In genomic region chr11:103892603-103893002, GRCh38 we compare ENCODE assay signal across 15 cellular contexts.
DNase-seq lines count a peak whose midpoint lies in the region; ATAC-seq and TF ChIP-seq lines count a peak whose summit lies in the region.
"Had no signal": no experiment of that assay in that cellular context is flagged by ENCODE, and none has a peak within 500 bp of the region (broad histone marks: within the 10 kb centered on the region; RNA-seq: fewer than 3 reads in every experiment).

No MANE protein-coding gene starts in this region.

- H3K27me3 Mint-ChIP-seq in endodermal cell (ENCODE audit: insufficient read depth): peaks cover 65% of the 10 kb centered on the region
- H3K27me3 Mint-ChIP-seq in activated naive CD8-positive, alpha-beta T cell treated with anti-CD3 and anti-CD28 coated beads for 36 hours: no peaks in the 10 kb centered on the region

- H3K4me3 ChIP-seq in PC-3 (ENCODE audit: low read length) (no peak overlapping the region), endodermal cell (ENCODE audit: low read length) (no peak overlapping the region)

- H3K27ac ChIP-seq in PC-3 (ENCODE audit: low read length) (no peak overlapping the region), endodermal cell (ENCODE audit: low read depth, low read length) (no peak overlapping the region)
- H3K27ac ChIP-seq: VCaP had no signal

- DNase-seq in GM03348 (ENCODE audit: low spot score): peak; percentile 66
- peak; percentile 56 for DNase-seq in PC-3
- peak; percentile 56 for DNase-seq in endodermal cell
- peak; percentile 41 for DNase-seq in non-pigmented ciliary epithelial cell (ENCODE audit: low read depth)
- DNase-seq in NCI-H524 treated with DMSO at 0.1 percent for 48 hours (lab: John Stamatoyannopoulos, UW): no peak
- DNase-seq in activated naive CD8-positive, alpha-beta T cell treated with anti-CD3 and anti-CD28 coated beads for 36 hours: no peak
- DNase-seq: Caco-2, GOT3, left cardiac atrium, NCI-H1092, NCI-H446, nephron progenitor cell had no signal

- H3K9me3 Mint-ChIP-seq in endodermal cell: peaks cover 10% of the 10 kb centered on the region
- peaks cover 8% of the 10 kb centered on the region for H3K9me3 Mint-ChIP-seq in activated naive CD8-positive, alpha-beta T cell treated with anti-CD3 and anti-CD28 coated beads for 36 hours

- H3F3A ChIP-seq in PC-3 (ENCODE audit: low read length, unreplicated experiment): no peaks in the 10 kb centered on the region

- POLR2A ChIA-PET in PC-3 (lab: Charles Lee; ENCODE audit: unreplicated experiment): no interaction called here

- H3K4me1 ChIP-seq in PC-3 (ENCODE audit: insufficient read depth, low read length) (no peaks in the 10 kb centered on the region), endodermal cell (ENCODE audit: control insufficient read depth, insufficient read depth, low read length) (peaks cover 4% of the 10 kb centered on the region)

- CTCF ChIA-PET in PC-3 (lab: Charles Lee): no interaction called here

- ATAC-seq in PC-3 (peak; percentile 86), HG03159 (IDR thresholded peaks at IDR 0.05; ENCODE audit: unreplicated experiment) (no peak), GM19467 (IDR thresholded peaks at IDR 0.05; ENCODE audit: unreplicated experiment) (no peak)
- ATAC-seq: left cardiac atrium had no signal

- WGBS in endodermal cell (ENCODE audit: insufficient coverage in 1 of 2, insufficient read length in 1 of 2), 2 experiments: 80 to 84% methylated on average over 4 to 5 of the region's 5 CpGs

- H3K9ac ChIP-seq in PC-3 (ENCODE audit: low read length): no peak overlapping the region
- H3K9ac ChIP-seq in endodermal cell (ENCODE audit: extremely low read depth, low read length, poor library complexity, severe bottlenecking): no peak overlapping the region

- H3K9me3 ChIP-seq in PC-3 (ENCODE audit: low read length): no peaks in the 10 kb centered on the region
- H3K9me3 ChIP-seq in endodermal cell (ENCODE audit: control insufficient read depth, low read length): peaks cover 11% of the 10 kb centered on the region
- H3K9me3 ChIP-seq: Caco-2 had no signal

- H3K4me2 ChIP-seq in PC-3 (ENCODE audit: low read length): no peak overlapping the region

- no peak overlapping the region for H2AFZ ChIP-seq in PC-3 (ENCODE audit: low read length)

- no peak overlapping the region for H3K27ac Mint-ChIP-seq in endodermal cell
- H3K27ac Mint-ChIP-seq in activated naive CD8-positive, alpha-beta T cell treated with anti-CD3 and anti-CD28 coated beads for 36 hours: no peak overlapping the region
- H3K27ac Mint-ChIP-seq: nephron progenitor cell had no signal

- intact Hi-C loops in PC-3 (cut with micrococcal nuclease): no loop called here

- TF ChIP-seq CTCF in PC-3 (conservative IDR thresholded peaks at IDR 0.05; ENCODE audit: low read depth, low read length) (no peak), endodermal cell (conservative IDR thresholded peaks at IDR 0.05) (no peak)

- no peaks in the 10 kb centered on the region for H3K27me3 ChIP-seq in PC-3 (ENCODE audit: low read length)
- H3K27me3 ChIP-seq in endodermal cell (ENCODE audit: control insufficient read depth, insufficient read depth, low read length, poor library complexity, severe bottlenecking): peaks cover 13% of the 10 kb centered on the region

- H3K79me2 ChIP-seq in PC-3 (ENCODE audit: low read length): no peaks in the 10 kb centered on the region

- H3K9me2 ChIP-seq in PC-3 (replicated peaks; ENCODE audit: low read length): 0 out of 2 replicates have a peak, but pooled peaks cover 4% of the 10 kb centered on the region

- H3K36me3 ChIP-seq in PC-3 (ENCODE audit: low read depth, low read length) (no peaks in the 10 kb centered on the region), endodermal cell (ENCODE audit: control insufficient read depth, insufficient read depth, low read length) (no peaks in the 10 kb centered on the region)

- H3K4me1 Mint-ChIP-seq in endodermal cell: peaks cover 25% of the 10 kb centered on the region
- no peaks in the 10 kb centered on the region for H3K4me1 Mint-ChIP-seq in activated naive CD8-positive, alpha-beta T cell treated with anti-CD3 and anti-CD28 coated beads for 36 hours
- H3K4me1 Mint-ChIP-seq: nephron progenitor cell had no signal

- no peaks in the 10 kb centered on the region for H3K36me3 Mint-ChIP-seq in endodermal cell (ENCODE audit: low read depth)
- H3K36me3 Mint-ChIP-seq in activated naive CD8-positive, alpha-beta T cell treated with anti-CD3 and anti-CD28 coated beads for 36 hours: no peaks in the 10 kb centered on the region

- no TSS peak for BruUV-seq in PC-3 (replicated peaks; lab: Mats Ljungman, UMichigan)

- no peak overlapping the region for H3K4me3 Mint-ChIP-seq in endodermal cell
- H3K4me3 Mint-ChIP-seq in activated naive CD8-positive, alpha-beta T cell treated with anti-CD3 and anti-CD28 coated beads for 36 hours: no peak overlapping the region
- H3K4me3 Mint-ChIP-seq: nephron progenitor cell had no signal

- no peaks in the 10 kb centered on the region for H4K20me1 ChIP-seq in PC-3 (ENCODE audit: low read length)

Comparison
In these comparisons a context has a peak if more than half of its experiments do, and no peak if none do; other contexts are left out.
1. DNase-seq: peak in GM03348 (single experiment), PC-3 (single experiment), endodermal cell (single experiment) and non-pigmented ciliary epithelial cell (single experiment); none in NCI-H524 treated with DMSO at 0.1 percent for 48 hours (single experiment) and activated naive CD8-positive, alpha-beta T cell treated with anti-CD3 and anti-CD28 coated beads for 36 hours (single experiment).